8 cellular contexts compared by ENCODE assay signal in genomic region chr16:22297114-22297870, GRCh38. TPM values are rescaled to one million over a fixed set of nuclear protein-coding genes. Genes with fewer than 3 reads are reported as not detected.
DNase-seq lines count a peak whose midpoint lies in the region; ATAC-seq and TF ChIP-seq lines count a peak whose summit lies in the region.

Gene POLR3E (plus strand): TSS chr16:22297409. CDS start chr16:22302969, 5,560 bp downstream.

- no peaks in the 10 kb centered on the region for H3K9me3 ChIP-seq in left lung

- ATAC-seq in GM19328 (IDR thresholded peaks at IDR 0.05; ENCODE audit: unreplicated experiment) (peak; percentile 87), HG03520 (IDR thresholded peaks at IDR 0.05; ENCODE audit: unreplicated experiment) (peak; percentile 89), left lung (peak; percentile 98)

- DNase-seq in NCI-H69 (lab: John Stamatoyannopoulos, UW) (peak; percentile 98), dedifferentiated amniotic fluid mesenchymal stem cell (ENCODE audit: extremely low spot score) (peak; percentile 97), left lung (peak; percentile 98 to 100)
- DNase-seq in activated CD4-positive, alpha-beta T cell treated with anti-CD3 and anti-CD28 coated beads, Interleukin-2, amount 50 U/mL, for 1 hour = peak; percentile 100
- peak; percentile 100 for DNase-seq in stimulated activated CD4-positive, alpha-beta T cell treated with anti-CD3 and anti-CD28 coated beads, Interleukin-2, amount 100 ng/mL, for 48 hours

- peak within 1 kb of the TSS; percentile 84 to 98 for H3K4me3 ChIP-seq in left lung

- peaks cover 0 to 37% of the 10 kb centered on the region in 2 donors for H3K4me1 ChIP-seq in left lung

- peaks cover 0 to 12% of the 10 kb centered on the region in 2 donors for H3K36me3 ChIP-seq in left lung

- H3K27ac ChIP-seq in C4-2B = peak within 1 kb of the TSS; percentile 97
- peak within 1 kb of the TSS; percentile 86 to 92 for H3K27ac ChIP-seq in left lung

- TF ChIP-seq CTCF in C4-2B (conservative IDR thresholded peaks at IDR 0.05) = peak; percentile 90
- peak; percentile 82 to 97 for TF ChIP-seq CTCF in left lung (IDR thresholded peaks at IDR 0.05)

- no peaks in the 10 kb centered on the region for H3K27me3 ChIP-seq in left lung

- intact Hi-C loops in left lung (cut with DNase I) = loop anchor here in 1 of 2 donors (5.0 kb wide), 1 partner anchor 100 kb away; no protein-coding TSS in a partner anchor

RNA-seq across cellular contexts. Expression of gene POLR3E, which starts in this region (rescaled TPM):
- total RNA-seq in left lung = 10 to 100 TPM; 29.2 to 44.3 TPM

Comparison
In these comparisons a context has a peak if more than half of its experiments do, and no peak if none do; other contexts are left out.
1. Peak in every context shown above with its lines: DNase-seq, ATAC-seq, H3K4me3 ChIP-seq and H3K27ac ChIP-seq.